8 cellular contexts compared by ENCODE assay signal in the genomic region with DNA sequence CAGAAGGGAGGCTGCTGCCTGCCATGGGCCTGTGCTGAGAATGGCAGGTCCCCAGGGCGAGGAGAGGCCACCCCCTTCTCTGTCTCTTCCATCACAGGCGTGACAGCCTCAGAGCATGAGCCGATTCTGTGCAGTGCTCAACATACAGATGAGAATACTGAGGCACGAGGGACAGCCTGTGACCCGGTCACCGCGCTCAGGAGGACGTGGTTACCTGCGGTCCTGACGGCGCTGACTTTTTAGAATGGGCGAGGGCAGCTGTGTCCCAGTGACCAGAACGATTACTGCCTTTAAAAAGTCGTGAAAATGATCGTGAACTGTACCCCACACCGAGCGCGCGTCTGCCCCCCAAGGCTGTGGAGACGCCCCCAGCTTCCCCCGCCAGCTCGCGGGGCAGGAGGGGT. TPM values are rescaled to one million over a fixed set of nuclear protein-coding genes. Genes with fewer than 3 reads are reported as not detected.
DNase-seq lines count a peak whose midpoint lies in the region; ATAC-seq, FAIRE-seq and TF ChIP-seq lines count a peak whose summit lies in the region.
"Not testable (repeated sequence)": the region's sequence is repeated elsewhere in the genome, so short reads cannot be mapped to it uniquely, and the experiment has no call there.

No MANE protein-coding gene starts in this region.

- H3K79me2 ChIP-seq in OCI-LY7 (ENCODE audit: insufficient read depth, low read depth, low read length); K562 (ENCODE audit: control insufficient read depth, insufficient read depth, low read length): not testable (repeated sequence)

- POLR2A ChIA-PET in AG04449 (lab: Yijun Ruan, JAX), result interaction anchor here (0.6 kb wide), 1 partner anchor 11 kb away, joined by 3 read pairs; no protein-coding TSS in a partner anchor
- POLR2A ChIA-PET in OCI-LY7 (lab: Charles Lee); K562 (lab: Yijun Ruan, JAX): not testable (repeated sequence)

- H3K4me1 ChIP-seq in OCI-LY7 (ENCODE audit: insufficient read depth, low read length, poor library complexity, severe bottlenecking); K562 (replicated peaks in 1 of 2; ENCODE audit: control insufficient read depth in 2 of 2, insufficient read depth in 2 of 2, low read length in 2 of 2); mucosa of stomach (ENCODE audit: control insufficient read depth, insufficient read depth, low read length): not testable (repeated sequence)

- not testable (repeated sequence) for TF ChIP-seq EP300 in K562 (IDR thresholded peaks at IDR 0.05; ENCODE audit: low read length)

- intact Hi-C loops in OCI-LY7 (cut with micrococcal nuclease; ENCODE audit: unreplicated experiment), result loop anchor here (2.0 kb wide), 1 partner anchor 26 kb away; the partner anchor contains the start of gene ALG1
- intact Hi-C loops in K562 (cut with micrococcal nuclease), result not testable (repeated sequence)

- in situ Hi-C loops in K562 (cut with MboI), result not testable (repeated sequence)

- WGBS in K562 (ENCODE audit: insufficient coverage, low coverage, missing lambda C conversion rate), result 0% methylated on average over 8 of the region's 23 CpGs

- CTCF ChIA-PET in AG04449 (lab: Yijun Ruan, JAX); OCI-LY7 (lab: Charles Lee; ENCODE audit: unreplicated experiment); K562 (lab: Yijun Ruan, JAX; ENCODE audit: low intra/inter-chr PET ratio): not testable (repeated sequence)

- H3K9me3 ChIP-seq in OCI-LY7 (ENCODE audit: low read length); K562 (replicated peaks; ENCODE audit: control insufficient read depth, insufficient read depth, low read depth, low read length); mucosa of stomach (ENCODE audit: control insufficient read depth, low read length): not testable (repeated sequence)

- not testable (repeated sequence) for H4K20me1 ChIP-seq in OCI-LY7 (ENCODE audit: insufficient read depth, low read length); K562 (replicated peaks; ENCODE audit: control insufficient read depth, insufficient read depth, low read length)

- H3K36me3 ChIP-seq in OCI-LY7 (ENCODE audit: insufficient read depth, low read length); K562 (ENCODE audit: control insufficient read depth, insufficient read depth, low read length); mucosa of stomach (ENCODE audit: control insufficient read depth, insufficient read depth, low read length): not testable (repeated sequence)

- not testable (repeated sequence) for H3K27me3 ChIP-seq in K562 (ENCODE audit: control insufficient read depth in 2 of 2, insufficient read depth in 2 of 2, low read length in 2 of 2); mucosa of stomach (ENCODE audit: control insufficient read depth, insufficient read depth, low read length)

- not testable (repeated sequence) for H3K27ac ChIP-seq in OCI-LY7 (ENCODE audit: low read depth, low read length, poor library complexity, severe bottlenecking)
- peak overlapping the region; percentile 74 for H3K27ac ChIP-seq in K562 (ENCODE audit: extremely low read depth, low read depth, low read length)

- not testable (repeated sequence) for TF ChIP-seq POLR2A in K562 (conservative IDR thresholded peaks at IDR 0.05)

- H2AFZ ChIP-seq in OCI-LY7 (ENCODE audit: low read length) (peak overlapping the region; percentile 91), K562 (ENCODE audit: low read depth, low read length) (peak overlapping the region; percentile 80)

- H3K9me1 ChIP-seq in K562 (ENCODE audit: control insufficient read depth, insufficient read depth, low read length), result not testable (repeated sequence)

- H3K4me3 ChIP-seq in AG04449 (ENCODE audit: low read depth, low read length), result peak overlapping the region; percentile 68
- peak overlapping the region; percentile 58 for H3K4me3 ChIP-seq in HFF-Myc (replicated peaks; ENCODE audit: low read depth, low read length)
- H3K4me3 ChIP-seq in OCI-LY7 (ENCODE audit: low read depth, low read length, poor library complexity, severe bottlenecking), result peak overlapping the region; percentile 92
- peak overlapping the region; percentile 66 for H3K4me3 ChIP-seq in K562
- peak overlapping the region; percentile 31 for H3K4me3 ChIP-seq in mucosa of stomach (ENCODE audit: low read length)

- DNase-seq in AG04449 (ENCODE audit: low read depth, low spot score), result peak; percentile 1
- DNase-seq in HFF-Myc (ENCODE audit: extremely low read depth, low read depth), result not testable (repeated sequence)
- peak; percentile 46 for DNase-seq in OCI-LY7 (ENCODE audit: low spot score)
- peak; percentile 18 to 27 for DNase-seq in activated CD4-positive, alpha-beta T cell treated with anti-CD3 and anti-CD28 coated beads, Interleukin-2, amount 50 U/mL, for 4 hours
- DNase-seq in K562 (ENCODE audit: extremely low read depth in 1 of 4, low spot score in 3 of 4), result peak in 2 of 4 experiments; percentile 19 to 43
- peak; percentile 9 for DNase-seq in germinal center (ENCODE audit: low spot score)
- peak; percentile 14 to 21 for DNase-seq in stimulated activated CD4-positive, alpha-beta T cell treated with anti-CD3 and anti-CD28 coated beads, Interleukin-1b, Interleukin-23, amount 100 ng/mL, for 4 hours (ENCODE audit: low read depth in 2 of 2)

- TF ChIP-seq RAD21 in K562 (CRISPR knock-in tag; conservative IDR thresholded peaks at IDR 0.05 in 1 of 2, IDR thresholded peaks at IDR 0.05 in 1 of 2), result not testable (repeated sequence)

- TF ChIP-seq CTCF in AG04449 (IDR thresholded peaks at IDR 0.05; ENCODE audit: insufficient read depth, low read length, missing control alignments); HFF-Myc (IDR thresholded peaks at IDR 0.05; ENCODE audit: low read depth, low read length, missing control alignments); OCI-LY7 (conservative IDR thresholded peaks at IDR 0.05; ENCODE audit: low read length); K562 (IDR thresholded peaks at IDR 0.05 in 2 of 3, conservative IDR thresholded peaks at IDR 0.05 in 1 of 3; ENCODE audit: insufficient read depth in 2 of 3, low read depth in 1 of 3, low read length in 3 of 3): not testable (repeated sequence)

- H3K4me2 ChIP-seq in OCI-LY7 (ENCODE audit: low read length) (peak overlapping the region; percentile 96), K562 (ENCODE audit: insufficient read depth, low read length) (peak overlapping the region; percentile 83)

- ATAC-seq in K562, result not testable (repeated sequence)

- TSS peak; percentile 78 for BruUV-seq in OCI-LY7 (replicated peaks; lab: Mats Ljungman, UMichigan)
- BruUV-seq in K562 (replicated peaks; lab: Mats Ljungman, UMichigan), result TSS peak; percentile 71

- not testable (repeated sequence) for FAIRE-seq in K562 (lab: Jason Lieb, UNC)

- H3K9me2 ChIP-seq in OCI-LY7 (ENCODE audit: insufficient read depth, low read length), result not testable (repeated sequence)

- H3K9ac ChIP-seq in K562 (ENCODE audit: insufficient read depth in 1 of 2, low read depth in 2 of 2, low read length in 2 of 2) (peak overlapping the region; percentile 71 to 95), mucosa of stomach (ENCODE audit: low read length) (peak overlapping the region; percentile 55)

RNA-seq across cellular contexts. Expression of gene EEF2KMT, which starts 0.5 kb away (rescaled TPM):
- total RNA-seq in OCI-LY7 (2014; rRNA removed; shearing (Covaris generic)), result 9.2 and 11.5 TPM in 2 replicates
- total RNA-seq in OCI-LY7 (2022), result 13.0 and 18.5 TPM in 2 replicates
- 7.8 and 18.5 TPM in 2 replicates for total RNA-seq in K562 (2011; cell fraction: chromatin; rRNA removed; ENCODE audit: low replicate concordance)
- total RNA-seq in K562 (2011; cell fraction: nucleolus; rRNA removed), result 14.2 and 21.7 TPM in 2 replicates
- total RNA-seq in K562 (2011; cell fraction: nucleoplasm; rRNA removed), result 11.4 and 11.5 TPM in 2 replicates
- 19.5 and 26.2 TPM in 2 replicates for total RNA-seq in K562 (2014; rRNA removed)
- 10.3 and 10.4 TPM in 2 replicates for total RNA-seq in K562 (2014; rRNA removed; fragmentation: Illumina TruSeq; extraction: Trizol)
- 12.8 and 13.8 TPM in 2 replicates for total RNA-seq in K562 (2015; rRNA removed; fragmentation: Illumina TruSeq; extraction: Trizol)
- total RNA-seq in K562 (2021), result 22.7 and 25.3 TPM in 2 replicates
- polyA plus RNA-seq in K562 (2011; rRNA removed), result 7.8 and 8.4 TPM in 2 replicates
- 7.0 and 26.1 TPM in 2 replicates for polyA plus RNA-seq in K562 (2011; cell fraction: cytosol; rRNA removed)
- polyA plus RNA-seq in K562 (2011; cell fraction: nucleus; rRNA removed), result 9.8 and 25.4 TPM in 2 replicates
- 11.7 and 17.5 TPM in 2 replicates for polyA plus RNA-seq in K562 (2012)
- 15.6 and 16.5 TPM in 2 replicates for polyA plus RNA-seq in K562 (2014; fragmentation: Illumina TruSeq; extraction: Trizol)
- 1 to 10 TPM; 4.2 to 8.9 TPM for polyA plus RNA-seq in K562 (2014; fragmentation: Nextera tagmentation; extraction: Ambion mirVana)
- 13.3 and 19.1 TPM in 2 replicates for polyA plus RNA-seq in K562 (2014; rRNA removed)
- polyA minus RNA-seq in K562 (2011; rRNA and poly(A)+ RNA removed), result 3.6 and 7.5 TPM in 2 replicates
- 9.0 TPM in 2 replicates for polyA minus RNA-seq in K562 (2011; cell fraction: cytosol; rRNA and poly(A)+ RNA removed)
- 10.0 and 11.4 TPM in 2 replicates for polyA minus RNA-seq in K562 (2011; cell fraction: nucleus; rRNA and poly(A)+ RNA removed)

RNA-seq across cellular contexts. Expression of gene ALG1, which starts 25.4 kb away (rescaled TPM):
- 13.7 TPM in 2 replicates for total RNA-seq in OCI-LY7 (2014; rRNA removed; shearing (Covaris generic))
- total RNA-seq in OCI-LY7 (2022) (20.5 and 23.1 TPM in 2 replicates), K562 (2014; rRNA removed) (18.9 and 23.8 TPM in 2 replicates), K562 (2014; rRNA removed; fragmentation: Illumina TruSeq; extraction: Trizol) (10.7 and 12.3 TPM in 2 replicates), K562 (2015; rRNA removed; fragmentation: Illumina TruSeq; extraction: Trizol) (14.6 and 17.8 TPM in 2 replicates), K562 (2021) (20.8 and 26.4 TPM in 2 replicates)
- 31.7 and 67.7 TPM in 2 replicates for total RNA-seq in K562 (2011; cell fraction: chromatin; rRNA removed; ENCODE audit: low replicate concordance)
- 75.3 and 79.9 TPM in 2 replicates for total RNA-seq in K562 (2011; cell fraction: nucleolus; rRNA removed)
- 52.8 and 55.5 TPM in 2 replicates for total RNA-seq in K562 (2011; cell fraction: nucleoplasm; rRNA removed)
- polyA plus RNA-seq in K562 (2011; rRNA removed) (15.0 and 19.9 TPM in 2 replicates), K562 (2014; fragmentation: Illumina TruSeq; extraction: Trizol) (18.3 and 19.0 TPM in 2 replicates), K562 (2014; fragmentation: Nextera tagmentation; extraction: Ambion mirVana) (1 to 10 TPM; 1.1 to 2.8 TPM), K562 (2014; rRNA removed) (18.3 and 18.8 TPM in 2 replicates)
- polyA plus RNA-seq in K562 (2011; cell fraction: cytosol; rRNA removed), result 17.8 and 33.7 TPM in 2 replicates
- 19.2 and 25.1 TPM in 2 replicates for polyA plus RNA-seq in K562 (2011; cell fraction: nucleus; rRNA removed)
- polyA plus RNA-seq in K562 (2012), result 15.1 and 16.1 TPM in 2 replicates
- polyA minus RNA-seq in K562 (2011; rRNA and poly(A)+ RNA removed), result 16.8 and 31.2 TPM in 2 replicates
- 9.7 and 14.6 TPM in 2 replicates for polyA minus RNA-seq in K562 (2011; cell fraction: cytosol; rRNA and poly(A)+ RNA removed)
- polyA minus RNA-seq in K562 (2011; cell fraction: nucleus; rRNA and poly(A)+ RNA removed), result 13.5 and 16.3 TPM in 2 replicates

RNA-seq across cellular contexts. Expression of gene C16orf89, which starts 31.3 kb away (rescaled TPM):
- not detected in 2 replicates for total RNA-seq in OCI-LY7 (2014; rRNA removed; shearing (Covaris generic))
- not detected in 2 replicates for total RNA-seq in OCI-LY7 (2022)
- not detected in 2 replicates for total RNA-seq in K562 (2011; cell fraction: chromatin; rRNA removed; ENCODE audit: low replicate concordance)
- total RNA-seq in K562 (2011; cell fraction: nucleolus; rRNA removed), result not detected in 2 replicates
- total RNA-seq in K562 (2011; cell fraction: nucleoplasm; rRNA removed), result not detected in 2 replicates
- total RNA-seq in K562 (2014; rRNA removed), result not detected in 2 replicates
- not detected in 2 replicates for total RNA-seq in K562 (2014; rRNA removed; fragmentation: Illumina TruSeq; extraction: Trizol)
- total RNA-seq in K562 (2015; rRNA removed; fragmentation: Illumina TruSeq; extraction: Trizol), result not detected in 2 replicates
- total RNA-seq in K562 (2021), result not detected in 2 replicates
- not detected in 2 replicates for polyA plus RNA-seq in K562 (2011; rRNA removed)
- polyA plus RNA-seq in K562 (2011; cell fraction: cytosol; rRNA removed), result not detected in 2 replicates
- polyA plus RNA-seq in K562 (2011; cell fraction: nucleus; rRNA removed), result not detected in 2 replicates
- not detected in 2 replicates for polyA plus RNA-seq in K562 (2012)
- not detected in 2 replicates for polyA plus RNA-seq in K562 (2014; fragmentation: Illumina TruSeq; extraction: Trizol)
- polyA plus RNA-seq in K562 (2014; fragmentation: Nextera tagmentation; extraction: Ambion mirVana), result not detected
- not detected in 2 replicates for polyA plus RNA-seq in K562 (2014; rRNA removed)
- not detected in 2 replicates for polyA minus RNA-seq in K562 (2011; rRNA and poly(A)+ RNA removed)
- not detected in 2 replicates for polyA minus RNA-seq in K562 (2011; cell fraction: cytosol; rRNA and poly(A)+ RNA removed)
- polyA minus RNA-seq in K562 (2011; cell fraction: nucleus; rRNA and poly(A)+ RNA removed), result not detected in 2 replicates

Comparison
In these comparisons a context has a peak if more than half of its experiments do, and no peak if none do; other contexts are left out.
1. H3K4me3 ChIP-seq: peak in every context shown above with its lines; median percentile 92 in OCI-LY7; 68 in AG04449; 66 in K562; 58 in HFF-Myc; 31 in mucosa of stomach.